29 cellular contexts compared by ENCODE assay signal in the genomic region with DNA sequence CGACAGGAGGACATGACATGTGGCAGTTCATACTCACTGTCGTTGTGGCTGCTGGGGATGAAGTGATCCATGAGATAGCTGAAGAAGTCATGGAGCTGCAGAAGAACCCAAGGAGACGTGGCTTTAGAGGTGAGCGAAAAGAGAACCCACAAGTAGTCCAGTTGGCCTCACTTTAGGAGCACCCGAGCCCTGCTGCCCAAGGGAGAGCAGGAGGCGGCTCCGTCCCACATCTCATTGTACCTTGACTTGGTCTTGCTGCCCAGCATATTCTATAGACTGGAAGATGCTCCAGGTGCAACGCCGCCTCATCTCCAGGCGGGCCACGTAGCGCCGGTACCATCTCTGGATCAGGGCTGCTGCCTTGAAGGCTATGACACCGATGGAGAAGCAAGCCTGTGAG. TPM values are rescaled to one million over a fixed set of nuclear protein-coding genes. Genes with fewer than 3 reads are reported as not detected.
"Had no signal": no experiment of that assay in that cellular context is flagged by ENCODE, and none has a peak within 500 bp of the region (broad histone marks: within the 10 kb centered on the region; RNA-seq: fewer than 3 reads in every experiment).

No MANE protein-coding gene starts in this region.

- H3K27ac ChIP-seq: colonic mucosa, epithelial cell of prostate, esophagus squamous epithelium, gastrocnemius medialis, heart right ventricle, left lung had no signal

- H3K4me3 ChIP-seq: colonic mucosa, esophagus squamous epithelium, gastrocnemius medialis, heart right ventricle, left lung, lung, mucosa of descending colon had no signal

- H3K4me1 ChIP-seq: colonic mucosa, esophagus squamous epithelium, gastrocnemius medialis, heart right ventricle, left lung had no signal

- DNase-seq: colonic mucosa; cortex of kidney; effector CD8-positive, alpha-beta T cell; effector memory CD8-positive, alpha-beta T cell; endodermal cell; erythroblast; esophagus squamous epithelium; foreskin fibroblast; foreskin melanocyte; gastrocnemius medialis; glutamatergic neuron; head of caudate nucleus; heart right ventricle; hippocampal formation; left cardiac atrium; left lung; left ventricle myocardium superior; mammary epithelial cell; mucosa of descending colon; naive B cell had no signal

- H3K36me3 ChIP-seq: colonic mucosa, esophagus squamous epithelium, gastrocnemius medialis, heart right ventricle, left lung had no signal

- H3K9me3 ChIP-seq: colonic mucosa, esophagus squamous epithelium, gastrocnemius medialis, heart right ventricle, left lung, mucosa of descending colon had no signal

- ATAC-seq: effector memory CD8-positive, alpha-beta T cell; gastrocnemius medialis; heart right ventricle; left cardiac atrium; left lung; left ventricle myocardium superior; mucosa of descending colon had no signal

- H3K27me3 ChIP-seq: colonic mucosa, esophagus squamous epithelium, gastrocnemius medialis had no signal

RNA-seq across cellular contexts. Expression of a gene that starts 10.6 kb away (rescaled TPM):
- total RNA-seq: colonic mucosa, dermis microvascular lymphatic vessel endothelial cell, endodermal cell, esophagus mucosa, glomerular endothelial cell, heart right ventricle, kidney epithelial cell, left cardiac atrium, left lung, left ventricle myocardium superior, lung, mammary epithelial cell, mesenteric fat pad, mesothelial cell of epicardium, myocyte had no signal
- polyA plus RNA-seq: heart right ventricle, mammary epithelial cell had no signal
